In the genomic region with DNA sequence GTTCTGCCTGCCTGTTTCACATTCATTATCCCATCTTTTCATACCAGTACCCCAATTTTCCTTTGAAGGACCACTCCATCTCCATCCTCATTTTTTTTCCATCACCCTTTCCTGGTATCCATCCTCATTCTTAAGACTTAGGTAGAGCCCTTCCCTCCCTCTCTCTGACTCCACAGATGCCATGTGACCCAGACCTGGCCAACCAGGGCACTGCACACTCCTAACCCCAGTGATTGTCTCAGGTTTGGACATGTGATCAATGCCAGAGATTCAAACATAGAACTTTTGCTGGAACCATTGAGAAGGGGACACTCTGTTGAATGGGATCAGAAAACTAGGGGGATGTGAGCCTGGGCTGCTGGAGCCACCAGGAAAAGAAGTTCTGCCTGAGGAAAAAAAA, we compare ENCODE assay signal across 1 cellular context.
TF ChIP-seq lines count a peak whose summit lies in the region.

No MANE protein-coding gene starts in this region.

TF ChIP-seq in IMR-90, 13 proteins besides CTCF, POLR2A, EP300 and RAD21 (continued from another document):
- TF ChIP-seq, protein P1, sequence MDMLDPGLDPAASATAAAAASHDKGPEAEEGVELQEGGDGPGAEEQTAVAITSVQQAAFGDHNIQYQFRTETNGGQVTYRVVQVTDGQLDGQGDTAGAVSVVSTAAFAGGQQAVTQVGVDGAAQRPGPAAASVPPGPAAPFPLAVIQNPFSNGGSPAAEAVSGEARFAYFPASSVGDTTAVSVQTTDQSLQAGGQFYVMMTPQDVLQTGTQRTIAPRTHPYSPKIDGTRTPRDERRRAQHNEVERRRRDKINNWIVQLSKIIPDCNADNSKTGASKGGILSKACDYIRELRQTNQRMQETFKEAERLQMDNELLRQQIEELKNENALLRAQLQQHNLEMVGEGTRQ (IDR thresholded peaks at IDR 0.05; ENCODE audit: low read depth, low read length) = 0 out of 2 replicates have a peak, but pooled peaks have one; percentile 12
- TF ChIP-seq BHLHE40 (IDR thresholded peaks at IDR 0.05; ENCODE audit: low read depth, low read length) = no peak
TF ChIP-seq in IMR-90: peak in this region for 1.
